26 cellular contexts compared by ENCODE assay signal in genomic region chr2:82825410-82826090, GRCh38.
"Had no signal": no experiment of that assay in that cellular context is flagged by ENCODE, and none has a peak within 500 bp of the region (broad histone marks: within the 10 kb centered on the region; RNA-seq: fewer than 3 reads in every experiment).

No MANE protein-coding gene starts in this region.

- FAIRE-seq: endometrium, islet of Langerhans, keratinocyte had no signal

- H3K9me3 ChIP-seq: colonic mucosa, esophagus squamous epithelium, gastrocnemius medialis, heart right ventricle, left lung, lower lobe of right lung, mucosa of descending colon had no signal

- H3K36me3 ChIP-seq: colonic mucosa, esophagus squamous epithelium, gastrocnemius medialis, heart right ventricle, left lung, lower lobe of right lung had no signal

- DNase-seq: colonic mucosa; cortex of kidney; effector CD8-positive, alpha-beta T cell; effector memory CD8-positive, alpha-beta T cell; endodermal cell; erythroblast; esophagus squamous epithelium; foreskin fibroblast; foreskin melanocyte; gastrocnemius medialis; glutamatergic neuron; head of caudate nucleus; heart right ventricle; hippocampal formation; left cardiac atrium; left lung; left ventricle myocardium superior; lower lobe of right lung; mesenchymal stem cell; mucosa of descending colon; naive B cell had no signal

- H3K4me1 ChIP-seq: colonic mucosa, esophagus squamous epithelium, gastrocnemius medialis, heart right ventricle, left lung, lower lobe of right lung had no signal

- H3K27ac ChIP-seq: colonic mucosa, epithelial cell of prostate, esophagus squamous epithelium, heart right ventricle, left lung, lower lobe of right lung had no signal

- H3K4me3 ChIP-seq: colonic mucosa, esophagus squamous epithelium, heart right ventricle, left lung, lower lobe of right lung, mucosa of descending colon had no signal

- ATAC-seq: effector memory CD8-positive, alpha-beta T cell; esophagus mucosa; heart right ventricle; left cardiac atrium; left lung; left ventricle myocardium superior; lower lobe of right lung; mucosa of descending colon had no signal

- H3K27me3 ChIP-seq: colonic mucosa, esophagus squamous epithelium, gastrocnemius medialis, heart right ventricle, left lung had no signal
